Comparison of ENCODE assay signal across 13 cellular contexts in genomic region chr17:44909681-44910144, GRCh38. TPM values are rescaled to one million over a fixed set of nuclear protein-coding genes. Genes with fewer than 3 reads are reported as not detected.
DNase-seq lines count a peak whose midpoint lies in the region; ATAC-seq and TF ChIP-seq lines count a peak whose summit lies in the region.
"Had no signal": no experiment of that assay in that cellular context is flagged by ENCODE, and none has a peak within 500 bp of the region (broad histone marks: within the 10 kb centered on the region; RNA-seq: fewer than 3 reads in every experiment).

No MANE protein-coding gene starts in this region.

- H2AK5ac ChIP-seq in mesendoderm (ENCODE audit: low read length): no peak overlapping the region

- H3K79me1 ChIP-seq in mesendoderm (ENCODE audit: low read length): no peaks in the 10 kb centered on the region

- H3K36me3 ChIP-seq in BJ (ENCODE audit: control insufficient read depth, insufficient read depth, low read length) (no peaks in the 10 kb centered on the region), MG63 (no peaks in the 10 kb centered on the region), muscle layer of colon (ENCODE audit: insufficient read depth, low read length) (no peaks in the 10 kb centered on the region), mesendoderm (ENCODE audit: control insufficient read depth, insufficient read depth, low read length) (no peaks in the 10 kb centered on the region)
- H3K36me3 ChIP-seq: esophagus muscularis mucosa, neutrophil had no signal

- H3K4me1 ChIP-seq in muscle layer of colon (ENCODE audit: insufficient read depth, low read length) (no peaks in the 10 kb centered on the region), mesendoderm (ENCODE audit: control insufficient read depth, low read depth, low read length) (no peaks in the 10 kb centered on the region)

- H2BK120ac ChIP-seq in mesendoderm (ENCODE audit: low read depth, low read length): no peak overlapping the region

- TF ChIP-seq CTCF in BJ (IDR thresholded peaks at IDR 0.05; ENCODE audit: insufficient read depth, low read depth, low read length) (no peak), choroid plexus epithelial cell (conservative IDR thresholded peaks at IDR 0.05; ENCODE audit: low read depth, low read length) (no peak)

- CTCF ChIA-PET in BJ (lab: Yijun Ruan, JAX): interaction anchor here (0.8 to 3.3 kb wide), 11 partner anchors 8 to 226 kb away, joined by 3 to 42 read pairs (median 4); partner anchors contain the start of gene ACBD4

- H3K4me2 ChIP-seq in mesendoderm (ENCODE audit: low read length): no peak overlapping the region

- ATAC-seq in GM21528 (IDR thresholded peaks at IDR 0.05; ENCODE audit: low FRiP score, unreplicated experiment): no peak

- no peak overlapping the region for H3K56ac ChIP-seq in mesendoderm (ENCODE audit: low read length)

- H3K9ac ChIP-seq in muscle layer of colon (ENCODE audit: low read length): no peak overlapping the region
- H3K9ac ChIP-seq in mesendoderm (ENCODE audit: low read length): no peak overlapping the region

- H4K8ac ChIP-seq in mesendoderm (ENCODE audit: low read depth, low read length): no peak overlapping the region

- H4K5ac ChIP-seq in mesendoderm (ENCODE audit: low read length): no peak overlapping the region

- no peak overlapping the region for H2BK5ac ChIP-seq in mesendoderm (ENCODE audit: low read length)

- H3K23ac ChIP-seq in mesendoderm (ENCODE audit: low read length): no peak overlapping the region

- no peaks in the 10 kb centered on the region for H3K79me2 ChIP-seq in mesendoderm (ENCODE audit: control insufficient read depth, insufficient read depth, low read length)

- no peaks in the 10 kb centered on the region for H3K9me3 ChIP-seq in MG63
- no peaks in the 10 kb centered on the region for H3K9me3 ChIP-seq in muscle layer of colon (ENCODE audit: low read length)
- H3K9me3 ChIP-seq: esophagus muscularis mucosa, neutrophil had no signal

- no peak overlapping the region for H3K4me3 ChIP-seq in BJ (ENCODE audit: low read depth, low read length)
- no peak overlapping the region for H3K4me3 ChIP-seq in MG63
- H3K4me3 ChIP-seq in choroid plexus epithelial cell (ENCODE audit: low read depth, low read length): no peak overlapping the region
- H3K4me3 ChIP-seq in muscle layer of colon (ENCODE audit: low read depth in 1 of 2, low read length in 2 of 2): no peak overlapping the region
- no peak overlapping the region for H3K4me3 ChIP-seq in mesendoderm (ENCODE audit: low read length)
- H3K4me3 ChIP-seq: esophagus muscularis mucosa had no signal

- H3K27me3 ChIP-seq in BJ (ENCODE audit: control insufficient read depth, insufficient read depth, low read length) (0 out of 2 replicates have a peak, but pooled peaks cover 1% of the 10 kb centered on the region), MG63 (no peaks in the 10 kb centered on the region), muscle layer of colon (ENCODE audit: control insufficient read depth in 1 of 2, insufficient read depth in 2 of 2, low read length in 2 of 2) (peaks cover 0 to 13% of the 10 kb centered on the region in 2 donors), mesendoderm (ENCODE audit: insufficient read depth, low read length, poor library complexity) (no peaks in the 10 kb centered on the region)

- no peak overlapping the region for H2BK15ac ChIP-seq in mesendoderm (replicated peaks; ENCODE audit: low read depth)

- POLR2A ChIA-PET in BJ (lab: Charles Lee): no interaction called here

- H3K4ac ChIP-seq in mesendoderm (ENCODE audit: low read depth, low read length): no peak overlapping the region

- H3K27ac ChIP-seq in muscle layer of colon (ENCODE audit: low read depth, low read length) (peak overlapping the region; percentile 58), mesendoderm (ENCODE audit: low read depth, low read length) (no peak overlapping the region)
- H3K27ac ChIP-seq: esophagus muscularis mucosa, neutrophil had no signal

- no CpG with 5 or more reads among the region's 11 CpGs for WGBS in mesendoderm (ENCODE audit: extremely low coverage, insufficient coverage, low lambda C conversion rate)

- H3K18ac ChIP-seq in mesendoderm (ENCODE audit: low read length): no peak overlapping the region

- peak; percentile 63 for DNase-seq in BJ (ENCODE audit: low read depth)
- peak; percentile 63 for DNase-seq in MG63
- peak; percentile 56 for DNase-seq in choroid plexus epithelial cell (ENCODE audit: low read depth)
- no peak for DNase-seq in OCI-M1 (lab: John Stamatoyannopoulos, UW)
- no peak for DNase-seq in NAMALWA (ENCODE audit: low spot score)
- no peak for DNase-seq in mesendoderm
- DNase-seq: activated T-cell treated with anti-CD3 and anti-CD28 coated beads, Interleukin-2, amount 50 U/mL, for 48 hours; NCI-H1436; NCI-H82 had no signal

RNA-seq across cellular contexts. Expression of gene GFAP, which starts 5.6 kb away (rescaled TPM):
- 0.13 and 0.23 TPM in 2 replicates for polyA plus RNA-seq in BJ (2011; rRNA removed)
- 0.09 and 0.10 TPM in 2 replicates for polyA minus RNA-seq in BJ (2011; rRNA and poly(A)+ RNA removed)
- 5.0 TPM in 1 of 2 replicates, not detected in the other for total RNA-seq in MG63 (2014; rRNA removed; shearing (Covaris generic); ENCODE audit: low replicate concordance)
- polyA plus RNA-seq in mesendoderm (2013, experiment 1 of 2): 0.22 TPM
- 0.27 TPM for polyA plus RNA-seq in mesendoderm (2013, experiment 2 of 2)

RNA-seq across cellular contexts. Expression of gene EFTUD2, which starts 10.5 kb away (rescaled TPM):
- 72.0 and 121 TPM in 2 replicates for polyA plus RNA-seq in BJ (2011; rRNA removed)
- 88.1 and 105 TPM in 2 replicates for polyA minus RNA-seq in BJ (2011; rRNA and poly(A)+ RNA removed)
- 156 and 179 TPM in 2 replicates for total RNA-seq in MG63 (2014; rRNA removed; shearing (Covaris generic); ENCODE audit: low replicate concordance)
- polyA plus RNA-seq in mesendoderm (2013, experiment 1 of 2): 95.7 TPM
- 98.4 TPM for polyA plus RNA-seq in mesendoderm (2013, experiment 2 of 2)

RNA-seq across cellular contexts. Expression of gene KIF18B, which starts 37.9 kb away (rescaled TPM):
- polyA plus RNA-seq in BJ (2011; rRNA removed): 5.5 and 10.6 TPM in 2 replicates
- polyA minus RNA-seq in BJ (2011; rRNA and poly(A)+ RNA removed): 21.8 and 25.9 TPM in 2 replicates
- 10.9 and 21.6 TPM in 2 replicates for total RNA-seq in MG63 (2014; rRNA removed; shearing (Covaris generic); ENCODE audit: low replicate concordance)
- polyA plus RNA-seq in mesendoderm (2013, experiment 1 of 2): 23.3 TPM
- 23.0 TPM for polyA plus RNA-seq in mesendoderm (2013, experiment 2 of 2)

RNA-seq across cellular contexts. Expression of gene C1QL1, which starts 58.4 kb away (rescaled TPM):
- 0.39 and 0.50 TPM in 2 replicates for polyA plus RNA-seq in BJ (2011; rRNA removed)
- 0.15 TPM in 1 of 2 replicates, not detected in the other for polyA minus RNA-seq in BJ (2011; rRNA and poly(A)+ RNA removed)
- total RNA-seq in MG63 (2014; rRNA removed; shearing (Covaris generic); ENCODE audit: low replicate concordance): 6.1 and 7.9 TPM in 2 replicates
- 3.5 TPM for polyA plus RNA-seq in mesendoderm (2013, experiment 1 of 2)
- 3.5 TPM for polyA plus RNA-seq in mesendoderm (2013, experiment 2 of 2)

Comparison
In these comparisons a context has a peak if more than half of its experiments do, and no peak if none do; other contexts are left out.
1. DNase-seq: peak in BJ (single experiment), MG63 (single experiment) and choroid plexus epithelial cell (single experiment); none in OCI-M1 (single experiment), NAMALWA (single experiment) and mesendoderm (single experiment).